In the genomic region with DNA sequence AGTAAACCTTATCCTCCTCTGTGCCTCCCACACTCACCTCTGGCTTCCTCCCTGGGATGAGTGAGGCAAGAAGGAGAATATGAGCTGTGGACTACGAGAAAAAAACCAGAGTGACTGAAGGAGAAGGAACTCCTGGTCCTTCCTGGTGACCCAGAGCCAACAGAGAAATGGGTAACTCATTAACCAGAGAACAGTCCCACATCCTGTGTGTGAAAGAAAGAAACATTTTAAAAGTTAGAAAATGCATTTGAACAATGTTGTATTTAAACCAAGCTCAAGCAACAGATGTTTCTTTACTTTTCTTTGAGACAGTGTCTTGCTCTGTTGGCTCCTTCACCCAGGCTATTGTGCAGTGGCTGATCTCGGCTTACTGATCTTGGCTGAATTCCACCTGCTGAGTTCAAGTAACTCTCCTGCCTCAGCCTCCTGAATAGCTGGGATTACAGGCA, we compare ENCODE assay signal across 11 cellular contexts. TPM values are rescaled to one million over a fixed set of nuclear protein-coding genes. Genes with fewer than 3 reads are reported as not detected.
DNase-seq lines count a peak whose midpoint lies in the region; ATAC-seq and TF ChIP-seq lines count a peak whose summit lies in the region.
"Had no signal": no experiment of that assay in that cellular context is flagged by ENCODE, and none has a peak within 500 bp of the region (broad histone marks: within the 10 kb centered on the region; RNA-seq: fewer than 3 reads in every experiment).

No MANE protein-coding gene starts in this region.

- peaks cover 8% of the 10 kb centered on the region; the same call in 1 of the 2 replicates for H3K4me1 ChIP-seq in PC-3 (ENCODE audit: insufficient read depth, low read length)
- peaks cover 17% of the 10 kb centered on the region for H3K4me1 ChIP-seq in upper lobe of right lung

- H3K4me3 ChIP-seq in PC-3 (ENCODE audit: low read length) (no peak overlapping the region), upper lobe of right lung (no peak overlapping the region)

- ATAC-seq in left ventricle myocardium superior (peak; percentile 15), Right ventricle myocardium inferior (no peak), PC-3 (peak; percentile 62), upper lobe of right lung (peak; percentile 85), HG03378 (IDR thresholded peaks at IDR 0.05; ENCODE audit: unreplicated experiment) (no peak), HG02852 (IDR thresholded peaks at IDR 0.05; ENCODE audit: unreplicated experiment) (no peak)
- ATAC-seq: T-cell had no signal

- CTCF ChIA-PET in PC-3 (lab: Charles Lee) = no interaction called here

- H3K9ac ChIP-seq in PC-3 (ENCODE audit: low read length) = no peak overlapping the region

- no peaks in the 10 kb centered on the region for H4K20me1 ChIP-seq in PC-3 (ENCODE audit: low read length)

- no peaks in the 10 kb centered on the region for H3K27me3 ChIP-seq in PC-3 (ENCODE audit: low read length)
- H3K27me3 ChIP-seq in upper lobe of right lung = no peaks in the 10 kb centered on the region

- H3F3A ChIP-seq in PC-3 (ENCODE audit: low read length, unreplicated experiment) = no peaks in the 10 kb centered on the region

- no TSS peak for BruUV-seq in PC-3 (replicated peaks; lab: Mats Ljungman, UMichigan)

- H3K36me3 ChIP-seq in PC-3 (ENCODE audit: low read depth, low read length) (no peaks in the 10 kb centered on the region), upper lobe of right lung (no peaks in the 10 kb centered on the region)

- H2AFZ ChIP-seq in PC-3 (ENCODE audit: low read length) = peak overlapping the region; percentile 43; the same call in 1 of the 2 replicates

- no peaks in the 10 kb centered on the region for H3K79me2 ChIP-seq in PC-3 (ENCODE audit: low read length)

- intact Hi-C loops in left ventricle myocardium superior (cut with micrococcal nuclease) = no loop called here
- intact Hi-C loops in Right ventricle myocardium inferior (cut with DNase I) = no loop called here
- intact Hi-C loops in PC-3 (cut with micrococcal nuclease) = no loop called here
- intact Hi-C loops in upper lobe of right lung (cut with DNase I) = no loop called here

- H3K9me2 ChIP-seq in PC-3 (replicated peaks; ENCODE audit: low read length) = no peaks in the 10 kb centered on the region

- DNase-seq in left ventricle myocardium superior (no peak), Right ventricle myocardium inferior (ENCODE audit: missing footprints) (no peak), PC-3 (peak; percentile 47), kidney tubule cell (ENCODE audit: low spot score) (peak; percentile 95), upper lobe of right lung (no peak), NCI-H2171 (lab: John Stamatoyannopoulos, UW) (no peak)
- DNase-seq: activated CD8-positive, alpha-beta memory T cell treated with anti-CD3 and anti-CD28 coated beads, Interleukin-2, amount 50 U/mL, for 4 hours; NCI-H446 treated with DMSO at 0.1 percent for 48 hours; T-cell had no signal

- POLR2A ChIA-PET in PC-3 (lab: Charles Lee; ENCODE audit: unreplicated experiment) = interaction anchor here (0.5 kb wide), 1 partner anchor 241 kb away, joined by 8 read pairs; no protein-coding TSS in a partner anchor

- no peak overlapping the region for H3K27ac ChIP-seq in PC-3 (ENCODE audit: low read length)
- H3K27ac ChIP-seq in upper lobe of right lung = no peak overlapping the region

- peak overlapping the region; percentile 44 for H3K4me2 ChIP-seq in PC-3 (ENCODE audit: low read length)

- TF ChIP-seq CTCF in PC-3 (conservative IDR thresholded peaks at IDR 0.05; ENCODE audit: low read depth, low read length) (no peak), upper lobe of right lung (IDR thresholded peaks at IDR 0.05) (no peak)

- H3K9me3 ChIP-seq in PC-3 (ENCODE audit: low read length) (no peaks in the 10 kb centered on the region), upper lobe of right lung (no peaks in the 10 kb centered on the region)

RNA-seq across cellular contexts. Expression of a gene that starts 27.5 kb away (rescaled TPM):
- total RNA-seq in left ventricle myocardium superior = 11.0 TPM
- 11.0 TPM for total RNA-seq in Right ventricle myocardium inferior
- 2.5 and 8.1 TPM in 2 replicates for total RNA-seq in PC-3 (2014; rRNA removed)
- total RNA-seq in upper lobe of right lung = 1.3 TPM

RNA-seq across cellular contexts. Expression of a gene that starts 37.8 kb away (rescaled TPM):
- total RNA-seq in left ventricle myocardium superior (36.4 TPM), Right ventricle myocardium inferior (37.6 TPM), PC-3 (2014; rRNA removed) (67.7 and 68.8 TPM in 2 replicates), upper lobe of right lung (98.4 TPM)

Comparison
In these comparisons a context has a peak if more than half of its experiments do, and no peak if none do; other contexts are left out.
1. ATAC-seq: peak in left ventricle myocardium superior (single experiment), PC-3 (single experiment) and upper lobe of right lung (single experiment); none in Right ventricle myocardium inferior (single experiment), HG03378 (single experiment) and HG02852 (single experiment).
2. DNase-seq: peak in PC-3 (single experiment) and kidney tubule cell (single experiment); none in left ventricle myocardium superior (single experiment), Right ventricle myocardium inferior (single experiment), upper lobe of right lung (single experiment) and NCI-H2171 (single experiment).